Comparison of ENCODE assay signal across 26 cellular contexts in the genomic region with DNA sequence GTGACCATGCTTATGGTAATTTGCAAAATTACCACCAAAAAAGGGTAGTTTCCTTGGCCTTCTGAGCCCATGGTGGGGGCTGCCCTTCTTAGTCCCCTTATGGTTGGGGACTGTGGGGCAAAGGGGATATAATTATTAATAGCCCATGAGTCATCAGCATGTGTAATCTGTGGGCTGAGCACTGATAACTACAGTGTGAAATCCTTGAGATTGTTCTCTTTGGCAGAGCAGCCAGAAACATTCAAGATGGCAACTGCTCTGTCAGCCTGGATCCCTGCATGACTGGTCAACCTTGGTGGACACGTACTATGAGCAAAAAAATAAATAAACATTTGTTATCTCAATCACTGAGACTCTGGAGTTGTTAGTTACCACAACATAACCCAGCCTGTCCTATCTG.
DNase-seq lines count a peak whose midpoint lies in the region; ATAC-seq and TF ChIP-seq lines count a peak whose summit lies in the region.
"Had no signal": no experiment of that assay in that cellular context is flagged by ENCODE, and none has a peak within 500 bp of the region (broad histone marks: within the 10 kb centered on the region; RNA-seq: fewer than 3 reads in every experiment).

No MANE protein-coding gene starts in this region.

- POLR2A ChIA-PET in activated CD4-positive, alpha-beta memory T cell treated with anti-CD3 and anti-CD28 coated beads for 36 hours (lab: Charles Lee) = no interaction called here
- POLR2A ChIA-PET in activated CD4-positive, alpha-beta memory T cell treated with anti-CD3 and anti-CD28 coated beads, Interleukin-2, amount 10 ng/mL, durations not matched to agents 7 days and 5 days (lab: Charles Lee) = no interaction called here
- POLR2A ChIA-PET in naive thymus-derived CD8-positive, alpha-beta T cell (lab: Charles Lee) = interaction anchor here (0.6 to 2.1 kb wide), 4 partner anchors 9 to 101 kb away, joined by 3 to 7 read pairs (median 4); no protein-coding TSS in a partner anchor

- H3K27ac Mint-ChIP-seq in activated CD4-positive, alpha-beta memory T cell treated with anti-CD3 and anti-CD28 coated beads for 36 hours = peak overlapping the region; percentile 19
- no peak overlapping the region for H3K27ac Mint-ChIP-seq in activated CD4-positive, alpha-beta memory T cell treated with anti-CD3 and anti-CD28 coated beads, Interleukin-2, amount 10 ng/mL, durations not matched to agents 7 days and 5 days
- H3K27ac Mint-ChIP-seq in naive thymus-derived CD8-positive, alpha-beta T cell = peak overlapping the region in 9 of 10 donors; percentile 40 to 95 (median 74)
- no peak overlapping the region for H3K27ac Mint-ChIP-seq in endothelial cell (ENCODE audit: unreplicated experiment)
- H3K27ac Mint-ChIP-seq: nephron had no signal

- ATAC-seq in naive thymus-derived CD8-positive, alpha-beta T cell = no peak

- peaks cover 16% of the 10 kb centered on the region for H3K9me3 Mint-ChIP-seq in activated CD4-positive, alpha-beta memory T cell treated with anti-CD3 and anti-CD28 coated beads for 36 hours
- H3K9me3 Mint-ChIP-seq in activated CD4-positive, alpha-beta memory T cell treated with anti-CD3 and anti-CD28 coated beads, Interleukin-2, amount 10 ng/mL, durations not matched to agents 7 days and 5 days = peaks cover 45% of the 10 kb centered on the region
- peaks cover 0 to 39% (median 18%) of the 10 kb centered on the region in 9 donors for H3K9me3 Mint-ChIP-seq in naive thymus-derived CD8-positive, alpha-beta T cell
- no peaks in the 10 kb centered on the region for H3K9me3 Mint-ChIP-seq in endothelial cell (ENCODE audit: unreplicated experiment)

- peaks cover 64% of the 10 kb centered on the region for H3K4me1 Mint-ChIP-seq in activated CD4-positive, alpha-beta memory T cell treated with anti-CD3 and anti-CD28 coated beads for 36 hours (ENCODE audit: low read depth)
- peaks cover 37% of the 10 kb centered on the region for H3K4me1 Mint-ChIP-seq in activated CD4-positive, alpha-beta memory T cell treated with anti-CD3 and anti-CD28 coated beads, Interleukin-2, amount 10 ng/mL, durations not matched to agents 7 days and 5 days
- peaks cover 39 to 81% (median 65%) of the 10 kb centered on the region in 4 donors for H3K4me1 Mint-ChIP-seq in naive thymus-derived CD8-positive, alpha-beta T cell
- H3K4me1 Mint-ChIP-seq in endothelial cell (ENCODE audit: unreplicated experiment) = no peaks in the 10 kb centered on the region
- H3K4me1 Mint-ChIP-seq: nephron had no signal

- TF ChIP-seq CTCF in epithelial cell of esophagus (IDR thresholded peaks at IDR 0.05; ENCODE audit: insufficient read depth, low read depth, low read length, missing control alignments) (no peak), endothelial cell (IDR thresholded peaks at IDR 0.05; ENCODE audit: unreplicated experiment) (no peak)

- peaks cover 83% of the 10 kb centered on the region for H3K36me3 Mint-ChIP-seq in activated CD4-positive, alpha-beta memory T cell treated with anti-CD3 and anti-CD28 coated beads for 36 hours
- peaks cover 87% of the 10 kb centered on the region for H3K36me3 Mint-ChIP-seq in activated CD4-positive, alpha-beta memory T cell treated with anti-CD3 and anti-CD28 coated beads, Interleukin-2, amount 10 ng/mL, durations not matched to agents 7 days and 5 days (ENCODE audit: low read depth)
- H3K36me3 Mint-ChIP-seq in naive thymus-derived CD8-positive, alpha-beta T cell = peaks cover 51 to 89% (median 81%) of the 10 kb centered on the region in 3 donors
- H3K36me3 Mint-ChIP-seq in endothelial cell (ENCODE audit: low read depth, unreplicated experiment) = no peaks in the 10 kb centered on the region

- no peak overlapping the region for H3K4me3 Mint-ChIP-seq in activated CD4-positive, alpha-beta memory T cell treated with anti-CD3 and anti-CD28 coated beads for 36 hours
- H3K4me3 Mint-ChIP-seq in activated CD4-positive, alpha-beta memory T cell treated with anti-CD3 and anti-CD28 coated beads, Interleukin-2, amount 10 ng/mL, durations not matched to agents 7 days and 5 days = no peak overlapping the region
- no peak overlapping the region for H3K4me3 Mint-ChIP-seq in naive thymus-derived CD8-positive, alpha-beta T cell
- H3K4me3 Mint-ChIP-seq in endothelial cell (ENCODE audit: unreplicated experiment) = no peak overlapping the region
- H3K4me3 Mint-ChIP-seq: nephron had no signal

- no peak overlapping the region for H3K4me3 ChIP-seq in epithelial cell of esophagus (ENCODE audit: low read length)
- H3K4me3 ChIP-seq: BLaER1 treated with 17β-estradiol and CSF1 and Interleukin-3, amounts not matched to agents 10 nM and 100 nM; SK-N-MC; stomach had no signal

- intact Hi-C loops in activated CD4-positive, alpha-beta memory T cell treated with anti-CD3 and anti-CD28 coated beads for 36 hours (cut with micrococcal nuclease) = no loop called here

- no peak for DNase-seq in activated CD4-positive, alpha-beta memory T cell treated with anti-CD3 and anti-CD28 coated beads for 36 hours
- no peak for DNase-seq in activated CD4-positive, alpha-beta memory T cell treated with anti-CD3 and anti-CD28 coated beads, Interleukin-2, amount 10 ng/mL, durations not matched to agents 7 days and 5 days
- peak; percentile 74 for DNase-seq in NCI-H226
- peak; percentile 15 for DNase-seq in epithelial cell of esophagus (ENCODE audit: low read depth)
- DNase-seq in naive thymus-derived CD8-positive, alpha-beta T cell = no peak
- no peak for DNase-seq in nucleus accumbens (lab: John Stamatoyannopoulos, UW)
- DNase-seq in endothelial cell (ENCODE audit: low spot score) = no peak
- DNase-seq in NCI-H1417 (lab: John Stamatoyannopoulos, UW) = no peak
- DNase-seq: 8988T; activated CD4-positive, CD25-positive, alpha-beta regulatory T cell treated with anti-CD3 and anti-CD28 coated beads, Interleukin-2, amount 50 U/mL, for 72 hours; activated CD8-positive, alpha-beta memory T cell treated with anti-CD3 and anti-CD28 coated beads, Interleukin-2, amount 50 U/mL, for 48 hours; activated naive CD4-positive, alpha-beta T cell treated with anti-CD3 and anti-CD28 coated beads, Interleukin-2, amount 50 U/mL, for 16 hours; central memory CD4-positive, alpha-beta T cell; DMS53; effector memory CD4-positive, alpha-beta T cell; H7; Kasumi-1; mammary epithelial cell; NCI-H1436 treated with DMSO at 0.1 percent for 48 hours; NCI-H82; retina; stomach; T1000 had no signal

- CTCF ChIA-PET in activated CD4-positive, alpha-beta memory T cell treated with anti-CD3 and anti-CD28 coated beads for 36 hours (lab: Charles Lee) = no interaction called here
- CTCF ChIA-PET in activated CD4-positive, alpha-beta memory T cell treated with anti-CD3 and anti-CD28 coated beads, Interleukin-2, amount 10 ng/mL, durations not matched to agents 7 days and 5 days (lab: Charles Lee) = no interaction called here

- no peaks in the 10 kb centered on the region for H3K27me3 Mint-ChIP-seq in activated CD4-positive, alpha-beta memory T cell treated with anti-CD3 and anti-CD28 coated beads for 36 hours
- H3K27me3 Mint-ChIP-seq in activated CD4-positive, alpha-beta memory T cell treated with anti-CD3 and anti-CD28 coated beads, Interleukin-2, amount 10 ng/mL, durations not matched to agents 7 days and 5 days = no peaks in the 10 kb centered on the region
- no peaks in the 10 kb centered on the region for H3K27me3 Mint-ChIP-seq in naive thymus-derived CD8-positive, alpha-beta T cell
- H3K27me3 Mint-ChIP-seq in endothelial cell (ENCODE audit: unreplicated experiment) = no peaks in the 10 kb centered on the region

Comparison
In these comparisons a context has a peak if more than half of its experiments do, and no peak if none do; other contexts are left out.
1. H3K27ac Mint-ChIP-seq: peak in activated CD4-positive, alpha-beta memory T cell treated with anti-CD3 and anti-CD28 coated beads for 36 hours (single experiment) and naive thymus-derived CD8-positive, alpha-beta T cell (9 of 10); none in activated CD4-positive, alpha-beta memory T cell treated with anti-CD3 and anti-CD28 coated beads, Interleukin-2, amount 10 ng/mL, durations not matched to agents 7 days and 5 days (single experiment) and endothelial cell (single experiment).
2. DNase-seq: peak in NCI-H226 (single experiment) and epithelial cell of esophagus (single experiment); none in activated CD4-positive, alpha-beta memory T cell treated with anti-CD3 and anti-CD28 coated beads for 36 hours (single experiment), activated CD4-positive, alpha-beta memory T cell treated with anti-CD3 and anti-CD28 coated beads, Interleukin-2, amount 10 ng/mL, durations not matched to agents 7 days and 5 days (single experiment), naive thymus-derived CD8-positive, alpha-beta T cell (0 of 10), nucleus accumbens (0 of 56), endothelial cell (single experiment) and NCI-H1417 (0 of 3).